9 cellular contexts compared by ENCODE assay signal in the genomic region with DNA sequence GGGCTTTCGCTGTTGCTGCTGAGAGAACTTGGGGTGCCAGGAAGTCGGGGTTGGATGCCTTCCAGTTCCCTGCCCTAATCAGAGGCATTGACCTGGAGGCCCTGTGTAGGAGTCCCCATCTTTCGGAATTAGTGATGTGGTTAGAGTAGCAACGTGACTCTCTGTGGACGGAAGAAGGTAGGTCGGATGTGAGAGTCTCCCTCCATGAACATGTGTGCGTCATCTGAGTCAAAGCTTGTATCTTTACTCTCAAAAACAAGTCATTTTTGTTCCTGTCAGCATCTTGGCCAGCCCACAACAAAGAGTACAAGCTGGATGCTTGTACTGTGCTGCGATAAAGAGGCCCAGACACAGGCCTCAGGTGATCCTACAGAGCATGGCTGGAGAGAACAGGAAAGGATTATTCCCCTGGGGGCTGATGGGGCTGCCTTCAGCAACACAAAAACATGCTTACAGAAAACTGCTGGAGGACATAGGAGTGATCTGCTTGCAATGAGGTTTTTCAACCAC. TPM values are rescaled to one million over a fixed set of nuclear protein-coding genes. Genes with fewer than 3 reads are reported as not detected.
DNase-seq lines count a peak whose midpoint lies in the region; ATAC-seq and TF ChIP-seq lines count a peak whose summit lies in the region.
"Had no signal": no experiment of that assay in that cellular context is flagged by ENCODE, and none has a peak within 500 bp of the region (broad histone marks: within the 10 kb centered on the region; RNA-seq: fewer than 3 reads in every experiment).

No MANE protein-coding gene starts in this region.

- no peak overlapping the region for H3K4me3 ChIP-seq in osteoblast (ENCODE audit: insufficient read depth, low read length)
- H3K4me3 ChIP-seq: thoracic aorta had no signal

- H2AFZ ChIP-seq in osteoblast (ENCODE audit: low read length) = no peak overlapping the region

- peaks cover 4% of the 10 kb centered on the region for H3K27me3 ChIP-seq in osteoblast (ENCODE audit: insufficient read depth, low read length)

- peak overlapping the region in 1 of 2 donors; percentile 76 for H3K27ac Mint-ChIP-seq in natural killer cell

- H4K20me1 ChIP-seq in osteoblast (ENCODE audit: insufficient read depth, low read length) = no peaks in the 10 kb centered on the region

- no peak overlapping the region for H3K27ac ChIP-seq in osteoblast (ENCODE audit: low read depth, low read length)
- H3K27ac ChIP-seq: thoracic aorta had no signal

- TF ChIP-seq CTCF in natural killer cell (IDR thresholded peaks at IDR 0.05) (no peak), osteoblast (IDR thresholded peaks at IDR 0.05; ENCODE audit: extremely low read depth, low read depth, low read length) (no peak)

- peaks cover 7% of the 10 kb centered on the region for H3K4me1 ChIP-seq in osteoblast (ENCODE audit: insufficient read depth, low read length)

- no peak overlapping the region for H3K4me3 Mint-ChIP-seq in natural killer cell

- no peak overlapping the region for H3K4me2 ChIP-seq in osteoblast (ENCODE audit: insufficient read depth, low read length)

- H3K36me3 ChIP-seq in osteoblast (ENCODE audit: insufficient read depth, low read length) = no peaks in the 10 kb centered on the region
- H3K36me3 ChIP-seq: thoracic aorta had no signal

- H3K36me3 Mint-ChIP-seq in natural killer cell = no peaks in the 10 kb centered on the region

- H3K27me3 Mint-ChIP-seq in natural killer cell (ENCODE audit: low read depth in 2 of 2) = peaks cover 22 to 49% of the 10 kb centered on the region in 2 donors

- no peaks in the 10 kb centered on the region for H3K9me3 Mint-ChIP-seq in natural killer cell

- no peaks in the 10 kb centered on the region for H3K9me3 ChIP-seq in osteoblast (ENCODE audit: low read depth, low read length)
- H3K9me3 ChIP-seq: thoracic aorta had no signal

- ATAC-seq in GM19035 (IDR thresholded peaks at IDR 0.05; ENCODE audit: unreplicated experiment) (peak; percentile 95), HG03097 (IDR thresholded peaks at IDR 0.05; ENCODE audit: low FRiP score, unreplicated experiment) (peak; percentile 95), natural killer cell (peak; percentile 88 to 89 (median 89))

- no peaks in the 10 kb centered on the region for H3K79me2 ChIP-seq in osteoblast (ENCODE audit: insufficient read depth, low read length)

- peak; percentile 71 to 81 for DNase-seq in activated CD4-positive, alpha-beta T cell treated with anti-CD3 and anti-CD28 coated beads, Interleukin-2, amount 50 U/mL, for 48 hours
- DNase-seq in natural killer cell (peak; percentile 20), HT-29 (ENCODE audit: low spot score) (no peak), osteoblast (ENCODE audit: insufficient read length, low spot score, missing footprints) (no peak), NCI-H446 (lab: John Stamatoyannopoulos, UW) (no peak), middle frontal gyrus (ENCODE audit: extremely low spot score, low spot score) (no peak)

- intact Hi-C loops in natural killer cell (cut with micrococcal nuclease) = loop anchor here (5.0 to 10.0 kb wide), 2 partner anchors 36 to 168 kb away; a partner anchor contains a TSS

- peaks cover 0 to 13% of the 10 kb centered on the region in 2 donors for H3K4me1 Mint-ChIP-seq in natural killer cell

RNA-seq across cellular contexts. Expression of a gene that starts 31.0 kb away (rescaled TPM):
- 1 to 10 TPM in 1 of 3 donors, not detected in 2; 1.0 TPM for total RNA-seq in natural killer cell
- total RNA-seq in HT-29 (2014; rRNA removed; shearing (Covaris generic)) = not detected in 2 replicates
- total RNA-seq in osteoblast = not detected in 2 replicates

RNA-seq across cellular contexts. Expression of a gene that starts 32.7 kb away (rescaled TPM):
- total RNA-seq in natural killer cell = not detected
- not detected in 2 replicates for total RNA-seq in HT-29 (2014; rRNA removed; shearing (Covaris generic))
- not detected in 2 replicates for total RNA-seq in osteoblast
- total RNA-seq: thoracic aorta had no signal

Comparison
In these comparisons a context has a peak if more than half of its experiments do, and no peak if none do; other contexts are left out.
1. DNase-seq: peak in activated CD4-positive, alpha-beta T cell treated with anti-CD3 and anti-CD28 coated beads, Interleukin-2, amount 50 U/mL, for 48 hours (2 of 2) and natural killer cell (single experiment); none in HT-29 (single experiment), osteoblast (single experiment), NCI-H446 (0 of 2) and middle frontal gyrus (single experiment).
2. Peak in every context shown above with its lines, with median percentiles within 50 percentile points of each other: ATAC-seq.